In the genomic region with DNA sequence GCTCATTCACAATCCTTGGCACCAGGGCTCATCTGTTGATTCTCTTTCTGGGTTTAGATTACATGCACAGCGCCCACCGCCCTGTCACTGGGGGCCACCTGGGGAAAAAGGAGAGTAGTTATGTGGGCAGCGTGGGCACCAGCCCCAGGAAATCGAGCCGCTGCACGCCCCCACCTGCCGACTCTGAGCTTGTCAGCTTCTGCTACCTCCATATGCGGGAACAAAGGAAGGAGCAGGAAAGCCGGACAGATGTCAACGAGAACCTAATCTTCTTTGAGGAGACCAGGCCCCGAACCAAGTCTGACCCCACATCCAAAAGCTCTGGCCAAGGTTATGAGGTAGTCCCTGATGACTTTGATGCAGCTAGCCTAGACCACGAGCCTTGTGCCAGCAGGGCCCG, we compare ENCODE assay signal across 21 cellular contexts. TPM values are rescaled to one million over a fixed set of nuclear protein-coding genes. Genes with fewer than 3 reads are reported as not detected.
DNase-seq lines count a peak whose midpoint lies in the region; ATAC-seq, FAIRE-seq and TF ChIP-seq lines count a peak whose summit lies in the region.
"Had no signal": no experiment of that assay in that cellular context is flagged by ENCODE, and none has a peak within 500 bp of the region (broad histone marks: within the 10 kb centered on the region; RNA-seq: fewer than 3 reads in every experiment).

No MANE protein-coding gene starts in this region.

- H3K4me2 ChIP-seq in PC-3 (ENCODE audit: low read length) (peak overlapping the region; percentile 41), endothelial cell of umbilical vein (ENCODE audit: insufficient read depth, low read length) (no peak overlapping the region), neural progenitor cell (no peak overlapping the region)
- H3K4me2 ChIP-seq: A549, GM23338 had no signal

- no peaks in the 10 kb centered on the region for H4K20me1 ChIP-seq in PC-3 (ENCODE audit: low read length)
- H4K20me1 ChIP-seq in endothelial cell of umbilical vein (replicated peaks; ENCODE audit: control insufficient read depth, extremely low read depth, insufficient read depth, low read length), result no peaks in the 10 kb centered on the region
- H4K20me1 ChIP-seq in neural progenitor cell (ENCODE audit: low read depth), result no peaks in the 10 kb centered on the region

- H3K27ac ChIP-seq in PC-3 (ENCODE audit: low read length) (peak overlapping the region; percentile 62), endothelial cell of umbilical vein (ENCODE audit: insufficient read depth, low read depth, low read length) (no peak overlapping the region), neural progenitor cell (no peak overlapping the region)
- H3K27ac ChIP-seq: A549 had no signal

- intact Hi-C loops in PC-3 (cut with micrococcal nuclease) (loop anchor here (2.0 kb wide), 1 partner anchor 22 kb away; no protein-coding TSS in a partner anchor), endothelial cell of umbilical vein (cut with micrococcal nuclease) (no loop called here)

- H3K4me1 Mint-ChIP-seq in neural progenitor cell (no peaks in the 10 kb centered on the region), WTC11 (peaks cover 24% of the 10 kb centered on the region)
- H3K4me1 Mint-ChIP-seq: CD4-positive, alpha-beta memory T cell had no signal

- H3K9me3 Mint-ChIP-seq in neural progenitor cell (no peaks in the 10 kb centered on the region), WTC11 (no peaks in the 10 kb centered on the region)
- H3K9me3 Mint-ChIP-seq: CD4-positive, alpha-beta memory T cell; GM23338; HFFc6 had no signal

- H3K36me3 ChIP-seq in PC-3 (ENCODE audit: low read depth, low read length), result no peaks in the 10 kb centered on the region
- no peaks in the 10 kb centered on the region for H3K36me3 ChIP-seq in endothelial cell of umbilical vein (ENCODE audit: control insufficient read depth in 2 of 2, extremely low read depth in 1 of 2, insufficient read depth in 2 of 2, low read length in 2 of 2)
- H3K36me3 ChIP-seq in neural progenitor cell, result no peaks in the 10 kb centered on the region

- peak; percentile 1 for DNase-seq in GM13976 (ENCODE audit: low spot score)
- DNase-seq in PC-3, result no peak
- no peak for DNase-seq in endothelial cell of umbilical vein (ENCODE audit: low read depth, low spot score)
- no peak for DNase-seq in neural progenitor cell (ENCODE audit: low spot score)
- no peak for DNase-seq in WTC11 (ENCODE audit: low spot score)
- DNase-seq in midbrain (lab: John Stamatoyannopoulos, UW), result no peak
- DNase-seq: 8988T; ACHN; C1 segment of cervical spinal cord; CD4-positive, alpha-beta memory T cell; COR-L47; DMS53; DMS79 treated with DMSO at 0.1 percent for 48 hours; GF-D8; H9; HFFc6 had no signal

- CTCF ChIA-PET in PC-3 (lab: Charles Lee) (no interaction called here), endothelial cell of umbilical vein (lab: Charles Lee) (no interaction called here), WTC11 (lab: Charles Lee) (interaction anchor here (0.5 to 1.1 kb wide), 2 partner anchors 55 to 111 kb away, joined by 3 read pairs; no protein-coding TSS in a partner anchor)

- BruUV-seq in PC-3 (replicated peaks; lab: Mats Ljungman, UMichigan) (no TSS peak), endothelial cell of umbilical vein (replicated peaks; lab: Mats Ljungman, UMichigan) (no TSS peak)

- H3F3A ChIP-seq in PC-3 (ENCODE audit: low read length, unreplicated experiment) (no peaks in the 10 kb centered on the region), neural progenitor cell (ENCODE audit: low read depth) (no peaks in the 10 kb centered on the region)

- TF ChIP-seq CTCF in GM13976 (IDR thresholded peaks at IDR 0.05; ENCODE audit: borderline replicate concordance, control extremely low read depth, extremely low read depth, insufficient read depth, missing control alignments), result no peak
- no peak for TF ChIP-seq CTCF in PC-3 (conservative IDR thresholded peaks at IDR 0.05; ENCODE audit: low read depth, low read length)
- TF ChIP-seq CTCF in endothelial cell of umbilical vein (IDR thresholded peaks at IDR 0.05; ENCODE audit: extremely low read depth in 1 of 2, insufficient read depth in 1 of 2, low read depth in 1 of 2, low read length in 2 of 2), result no peak
- no peak for TF ChIP-seq CTCF in neural progenitor cell (IDR thresholded peaks at IDR 0.05)
- no peak for TF ChIP-seq CTCF in WTC11 (IDR thresholded peaks at IDR 0.05)

- in situ Hi-C loops in GM13976 (cut with MboI; ENCODE audit: low sequenced_read_pairs, unreplicated experiment), result no loop called here

- H3K9me1 ChIP-seq in endothelial cell of umbilical vein (replicated peaks; ENCODE audit: control insufficient read depth, extremely low read depth, insufficient read depth, low read length), result no peaks in the 10 kb centered on the region

- H2AFZ ChIP-seq in PC-3 (ENCODE audit: low read length) (no peak overlapping the region), endothelial cell of umbilical vein (ENCODE audit: low read depth, low read length) (no peak overlapping the region), neural progenitor cell (replicated peaks) (no peak overlapping the region)
- H2AFZ ChIP-seq: GM23338 had no signal

- H3K9me3 ChIP-seq in PC-3 (ENCODE audit: low read length) (no peaks in the 10 kb centered on the region), endothelial cell of umbilical vein (replicated peaks; ENCODE audit: control insufficient read depth, insufficient read depth, low read length) (no peaks in the 10 kb centered on the region), neural progenitor cell (ENCODE audit: low read depth) (no peaks in the 10 kb centered on the region)
- H3K9me3 ChIP-seq: A549 had no signal

- H3K27me3 ChIP-seq in PC-3 (ENCODE audit: low read length) (no peaks in the 10 kb centered on the region), endothelial cell of umbilical vein (ENCODE audit: control insufficient read depth in 2 of 2, insufficient read depth in 2 of 2, low read length in 2 of 2) (no peaks in the 10 kb centered on the region), neural progenitor cell (no peaks in the 10 kb centered on the region)

- POLR2A ChIA-PET in PC-3 (lab: Charles Lee; ENCODE audit: unreplicated experiment) (interaction anchor here (1.2 kb wide), 1 partner anchor 31 kb away, joined by 6 read pairs; a partner anchor contains a TSS), endothelial cell of umbilical vein (lab: Charles Lee) (no interaction called here), WTC11 (lab: Charles Lee) (interaction anchor here (1.1 kb wide), 1 partner anchor 43 kb away, joined by 3 read pairs; no protein-coding TSS in a partner anchor)

- H3K36me3 Mint-ChIP-seq in neural progenitor cell (peaks cover 3% of the 10 kb centered on the region), WTC11 (peaks cover 2% of the 10 kb centered on the region; the same call in 1 of the 2 replicates)
- H3K36me3 Mint-ChIP-seq: CD4-positive, alpha-beta memory T cell had no signal

- 0 out of 2 replicates have a peak overlapping the region, but pooled peaks have one; percentile 12 for H3K9ac ChIP-seq in PC-3 (ENCODE audit: low read length)
- H3K9ac ChIP-seq in endothelial cell of umbilical vein (replicated peaks; ENCODE audit: extremely low read depth, insufficient read depth, low read length), result no peak overlapping the region
- no peak overlapping the region for H3K9ac ChIP-seq in neural progenitor cell

- no peaks in the 10 kb centered on the region for H3K9me2 ChIP-seq in PC-3 (replicated peaks; ENCODE audit: low read length)

- FAIRE-seq in endothelial cell of umbilical vein (lab: Jason Lieb, UNC), result peak; percentile 12
- FAIRE-seq: A549, GM12891 had no signal

- H3K4me3 ChIP-seq in PC-3 (ENCODE audit: low read length), result no peak overlapping the region
- no peak overlapping the region for H3K4me3 ChIP-seq in endothelial cell of umbilical vein (replicated peaks in 1 of 3; ENCODE audit: insufficient read depth in 1 of 3, low read depth in 1 of 3, low read length in 3 of 3)
- no peak overlapping the region for H3K4me3 ChIP-seq in neural progenitor cell
- H3K4me3 ChIP-seq: A549, GM23338 had no signal

- ATAC-seq in PC-3 (no peak), WTC11 (no peak), GM18867 (IDR thresholded peaks at IDR 0.05; ENCODE audit: unreplicated experiment) (no peak)
- ATAC-seq: A549, GM23338, HCT116 had no signal

- H3K27ac Mint-ChIP-seq in neural progenitor cell (peak overlapping the region; percentile 96), WTC11 (no peak overlapping the region)
- H3K27ac Mint-ChIP-seq: CD4-positive, alpha-beta memory T cell; GM23338; HFFc6 had no signal

- no peaks in the 10 kb centered on the region for H3K27me3 Mint-ChIP-seq in neural progenitor cell (ENCODE audit: insufficient read depth, low read depth)
- no peaks in the 10 kb centered on the region; the same call in 1 of the 2 replicates for H3K27me3 Mint-ChIP-seq in WTC11 (ENCODE audit: low read depth)

- no peak for TF ChIP-seq POLR2A in endothelial cell of umbilical vein (IDR thresholded peaks at IDR 0.05; ENCODE audit: low read depth, low read length)

- H3K4me3 Mint-ChIP-seq in neural progenitor cell (no peak overlapping the region), WTC11 (no peak overlapping the region)
- H3K4me3 Mint-ChIP-seq: CD4-positive, alpha-beta memory T cell; GM23338; H9; HFFc6 had no signal

- peaks cover 20% of the 10 kb centered on the region for H3K4me1 ChIP-seq in PC-3 (ENCODE audit: insufficient read depth, low read length)
- no peaks in the 10 kb centered on the region for H3K4me1 ChIP-seq in endothelial cell of umbilical vein (ENCODE audit: control insufficient read depth, extremely low read depth, insufficient read depth, low read length)
- no peaks in the 10 kb centered on the region for H3K4me1 ChIP-seq in neural progenitor cell
- H3K4me1 ChIP-seq: A549 had no signal

- dilution Hi-C loops in endothelial cell of umbilical vein (cut with MboI; ENCODE audit: extremely low pct_ligation_motif_present, low sequenced_read_pairs), result no loop called here

- no peaks in the 10 kb centered on the region for H3K79me2 ChIP-seq in PC-3 (ENCODE audit: low read length)
- no peaks in the 10 kb centered on the region for H3K79me2 ChIP-seq in endothelial cell of umbilical vein (ENCODE audit: control insufficient read depth, insufficient read depth, low read length)
- no peaks in the 10 kb centered on the region for H3K79me2 ChIP-seq in neural progenitor cell (ENCODE audit: low read depth)

TF ChIP-seq in WTC11, 78 proteins besides CTCF, POLR2A, EP300 and RAD21 (continues in another document):
- TF ChIP-seq NFATC4 (CRISPR knock-in tag; IDR thresholded peaks at IDR 0.05), result no peak

RNA-seq across cellular contexts. Expression of a gene that starts 31.0 kb away (rescaled TPM):
- total RNA-seq in PC-3 (2014; rRNA removed) (57.0 and 70.8 TPM in 2 replicates), endothelial cell of umbilical vein (36.8 and 38.7 TPM in 2 replicates), neural progenitor cell (ENCODE audit: low replicate concordance) (177 and 264 TPM in 2 replicates), WTC11 (2021) (106 to 126 TPM (median 107 TPM) in 3 replicates)
- 23.8 and 30.9 TPM in 2 replicates for polyA plus RNA-seq in endothelial cell of umbilical vein
- 31.9 and 38.3 TPM in 2 replicates for polyA plus RNA-seq in endothelial cell of umbilical vein (2011; cell fraction: cytosol; rRNA removed)
- polyA plus RNA-seq in endothelial cell of umbilical vein (2011; cell fraction: nucleus; rRNA removed), result 18.5 and 19.8 TPM in 2 replicates
- polyA plus RNA-seq in endothelial cell of umbilical vein (2012), result 37.5 and 46.7 TPM in 2 replicates
- 31.2 and 42.5 TPM in 2 replicates for polyA minus RNA-seq in endothelial cell of umbilical vein
- 59.0 TPM for polyA minus RNA-seq in endothelial cell of umbilical vein (2011; cell fraction: cytosol; rRNA and poly(A)+ RNA removed)
- polyA minus RNA-seq in endothelial cell of umbilical vein (2011; cell fraction: nucleus; rRNA and poly(A)+ RNA removed), result 13.0 and 14.1 TPM in 2 replicates
